In the genomic region with DNA sequence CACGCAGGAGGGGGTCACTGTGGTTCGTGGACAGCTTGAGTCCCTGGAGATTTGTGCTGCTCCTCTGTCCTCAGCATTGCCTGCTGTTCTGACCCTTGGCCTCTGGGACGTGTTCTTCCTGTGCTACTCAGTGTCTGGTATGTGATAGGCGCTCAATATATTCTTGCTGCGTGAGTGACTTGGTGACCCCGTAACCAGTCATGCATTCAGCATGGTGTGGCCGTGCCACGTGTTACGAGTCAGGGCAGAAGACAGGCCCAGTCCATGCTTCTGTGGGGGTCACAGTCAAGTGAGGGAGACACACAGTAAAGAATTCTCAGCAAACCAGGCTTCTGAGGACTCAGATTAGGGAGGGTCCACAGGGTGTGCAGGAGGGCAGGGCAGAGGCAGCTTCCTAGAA, we compare ENCODE assay signal across 12 cellular contexts. TPM values are rescaled to one million over a fixed set of nuclear protein-coding genes. Genes with fewer than 3 reads are reported as not detected.
DNase-seq lines count a peak whose midpoint lies in the region; ATAC-seq, FAIRE-seq and TF ChIP-seq lines count a peak whose summit lies in the region.
"Had no signal": no experiment of that assay in that cellular context is flagged by ENCODE, and none has a peak within 500 bp of the region (broad histone marks: within the 10 kb centered on the region; RNA-seq: fewer than 3 reads in every experiment).

No MANE protein-coding gene starts in this region.

- H3K9me3 ChIP-seq in Caco-2 = no peaks in the 10 kb centered on the region
- no peaks in the 10 kb centered on the region for H3K9me3 ChIP-seq in GM12878 (replicated peaks; ENCODE audit: control insufficient read depth, insufficient read depth, low read length)

- no peak for TF ChIP-seq POLR2A in GM12878 (IDR thresholded peaks at IDR 0.05; ENCODE audit: low read depth, low read length)

- H3K4me1 Mint-ChIP-seq in Caco-2 (ENCODE audit: low read depth, unreplicated experiment) = peaks cover 29% of the 10 kb centered on the region
- H3K4me1 Mint-ChIP-seq in effector memory CD8-positive, alpha-beta T cell (ENCODE audit: low read depth in 2 of 2) = peaks cover 70 to 72% of the 10 kb centered on the region in 2 donors

- TF ChIP-seq RAD21 in GM12878 (IDR thresholded peaks at IDR 0.05; ENCODE audit: insufficient read depth, low read depth, low read length) = no peak

- H3K9me3 Mint-ChIP-seq in Caco-2 (ENCODE audit: unreplicated experiment) = no peaks in the 10 kb centered on the region
- no peaks in the 10 kb centered on the region for H3K9me3 Mint-ChIP-seq in effector memory CD8-positive, alpha-beta T cell

- H4K20me1 ChIP-seq in GM12878 (ENCODE audit: control insufficient read depth, insufficient read depth) = peaks cover 6% of the 10 kb centered on the region

- TF ChIP-seq CTCF in Caco-2 (IDR thresholded peaks at IDR 0.05; ENCODE audit: insufficient read depth in 1 of 2, low read depth in 1 of 2, low read length in 1 of 2, severe bottlenecking in 1 of 2, unreplicated experiment in 1 of 2) (no peak), GM12878 (IDR thresholded peaks at IDR 0.05 in 2 of 3, conservative IDR thresholded peaks at IDR 0.05 in 1 of 3; ENCODE audit: control insufficient read depth in 2 of 3, extremely low read depth in 1 of 3, insufficient read depth in 1 of 3, low read depth in 3 of 3, low read length in 3 of 3) (no peak)

- CTCF ChIA-PET in Caco-2 (lab: Charles Lee) = no interaction called here
- CTCF ChIA-PET in GM12878 (lab: Yijun Ruan, JAX) = interaction anchor here (3.0 kb wide), 1 partner anchor 8 kb away, joined by 12 read pairs; the partner anchor contains the start of gene PPP1R37

- no TSS peak for BruUV-seq in Caco-2 (replicated peaks; lab: Mats Ljungman, UMichigan)
- TSS peak; percentile 39 for BruUV-seq in GM12878 (replicated peaks; lab: Mats Ljungman, UMichigan)

- H3K4me3 ChIP-seq in Caco-2 (ENCODE audit: low read depth, low read length) (no peak overlapping the region), GM12878 (no peak overlapping the region)
- H3K4me3 ChIP-seq: PC-9 had no signal

- TF ChIP-seq EP300 in GM12878 (IDR thresholded peaks at IDR 0.05; ENCODE audit: borderline replicate concordance in 1 of 2, control insufficient read depth in 1 of 2, low read depth in 2 of 2, low read length in 2 of 2) = no peak

- no peak for ATAC-seq in GM12878
- ATAC-seq in HG03378 (IDR thresholded peaks at IDR 0.05; ENCODE audit: unreplicated experiment) = no peak
- no peak for ATAC-seq in effector memory CD8-positive, alpha-beta T cell (replicated peaks)

- no peaks in the 10 kb centered on the region for H3K36me3 Mint-ChIP-seq in Caco-2 (ENCODE audit: insufficient read depth, unreplicated experiment)
- no peaks in the 10 kb centered on the region for H3K36me3 Mint-ChIP-seq in effector memory CD8-positive, alpha-beta T cell (ENCODE audit: insufficient read depth)

- in situ Hi-C loops in GM12878 (cut with MboI) = no loop called here

- H3K79me2 ChIP-seq in GM12878 (ENCODE audit: control insufficient read depth, insufficient read depth, low read length) = peaks cover 76% of the 10 kb centered on the region

- POLR2A ChIA-PET in Caco-2 (lab: Charles Lee) (no interaction called here), GM12878 (lab: Charles Lee) (no interaction called here)

- no peak overlapping the region for H3K27ac ChIP-seq in GM12878 (ENCODE audit: control insufficient read depth, insufficient read depth)
- H3K27ac ChIP-seq: PC-9 had no signal

- peak overlapping the region; percentile 29 for H3K27ac Mint-ChIP-seq in Caco-2 (ENCODE audit: unreplicated experiment)
- H3K27ac Mint-ChIP-seq in effector memory CD8-positive, alpha-beta T cell = no peak overlapping the region

- H3K4me1 ChIP-seq in Caco-2 = peaks cover 44% of the 10 kb centered on the region
- peaks cover 21% of the 10 kb centered on the region for H3K4me1 ChIP-seq in GM12878 (ENCODE audit: control insufficient read depth, insufficient read depth, low read length)

- no peaks in the 10 kb centered on the region for H3K27me3 ChIP-seq in Caco-2 (replicated peaks; ENCODE audit: control insufficient read depth, insufficient read depth, low read length)
- H3K27me3 ChIP-seq in GM12878 (replicated peaks in 1 of 2; ENCODE audit: control insufficient read depth in 2 of 2, insufficient read depth in 2 of 2, low read length in 1 of 2) = no peaks in the 10 kb centered on the region

- H3K9ac ChIP-seq in GM12878 (ENCODE audit: control insufficient read depth, insufficient read depth, low read length) = no peak overlapping the region

- no peak overlapping the region for H3K4me3 Mint-ChIP-seq in Caco-2 (ENCODE audit: unreplicated experiment)
- H3K4me3 Mint-ChIP-seq in effector memory CD8-positive, alpha-beta T cell = peak overlapping the region in 1 of 2 donors; percentile 0

- DNase-seq in Caco-2 (no peak), GM12878 (ENCODE audit: low read depth, low spot score) (no peak), mucosa of gallbladder (ENCODE audit: low spot score) (peak; percentile 83)
- no peak for DNase-seq in effector memory CD8-positive, alpha-beta T cell
- no peak for DNase-seq in stimulated activated CD4-positive, alpha-beta T cell treated with anti-CD3 and anti-CD28 coated beads, Interleukin-2, amount 100 ng/mL, for 24 hours
- DNase-seq: effector CD8-positive, alpha-beta T cell; NCI-H1930; PC-9; posterior cingulate gyrus had no signal

- RAD21 ChIA-PET in GM12878 (lab: Charles Lee; ENCODE audit: unreplicated experiment) = no interaction called here

- intact Hi-C loops in Caco-2 (cut with micrococcal nuclease; ENCODE audit: unreplicated experiment) (no loop called here), GM12878 (cut with micrococcal nuclease; ENCODE audit: unreplicated experiment) (no loop called here)

- no peaks in the 10 kb centered on the region for H3K27me3 Mint-ChIP-seq in Caco-2 (ENCODE audit: insufficient read depth, unreplicated experiment)
- H3K27me3 Mint-ChIP-seq in effector memory CD8-positive, alpha-beta T cell = no peaks in the 10 kb centered on the region

- H3K36me3 ChIP-seq in Caco-2 (ENCODE audit: control insufficient read depth, insufficient read depth, low read length) (no peaks in the 10 kb centered on the region), GM12878 (ENCODE audit: control insufficient read depth in 2 of 2, insufficient read depth in 2 of 2, low read length in 1 of 2) (peaks cover 2 to 17% of the 10 kb centered on the region in 2 experiments; a peak in 3 of 4 replicates)

- no peak for FAIRE-seq in GM12878 (lab: Jason Lieb, UNC)
- FAIRE-seq: islet of Langerhans had no signal

- H3K4me2 ChIP-seq in GM12878 (ENCODE audit: control insufficient read depth, insufficient read depth) = no peak overlapping the region
- H3K4me2 ChIP-seq: PC-9 had no signal

- SMC1A ChIA-PET in GM12878 (lab: Charles Lee; ENCODE audit: uncharacterized antibody, unreplicated experiment) = interaction anchor here (0.8 to 1.0 kb wide), 3 partner anchors 9 to 37 kb away, joined by 3 to 4 read pairs (median 3); no protein-coding TSS in a partner anchor

- H2AFZ ChIP-seq in GM12878 (ENCODE audit: control insufficient read depth, low read depth, low read length) = no peak overlapping the region
- H2AFZ ChIP-seq: PC-9 had no signal

- WGBS in GM12878 (ENCODE audit: insufficient coverage, insufficient replicate concordance, low lambda C conversion rate, missing lambda C conversion rate) = 71% methylated on average over 9 of the region's 9 CpGs

RNA-seq across cellular contexts. Expression of gene PPP1R37, which starts 7.8 kb away (rescaled TPM):
- 42.1 and 47.7 TPM in 2 replicates for total RNA-seq in Caco-2 (2022)
- total RNA-seq in GM12878 (2013; cell fraction: nucleolus; rRNA removed) = 40.0 and 40.4 TPM in 2 replicates
- total RNA-seq in GM12878 (2014; rRNA removed) = 18.3 and 21.3 TPM in 2 replicates
- 4.0 and 5.1 TPM in 2 replicates for total RNA-seq in GM12878 (2014; rRNA removed; fragmentation: Illumina TruSeq; extraction: Trizol)
- 15.8 and 20.9 TPM in 2 replicates for total RNA-seq in GM12878 (2021)
- polyA plus RNA-seq in GM12878 (2011; ENCODE audit: low read depth) = 2.2 TPM
- polyA plus RNA-seq in GM12878 (2011; rRNA removed) = 5.5 and 9.5 TPM in 2 replicates
- polyA plus RNA-seq in GM12878 (2011; cell fraction: cytosol; rRNA removed) = 10.6 and 16.8 TPM in 2 replicates
- 80.7 and 84.7 TPM in 2 replicates for polyA plus RNA-seq in GM12878 (2011; cell fraction: nucleus; rRNA removed)
- polyA plus RNA-seq in GM12878 (2012) = 9.0 and 17.0 TPM in 2 replicates
- polyA plus RNA-seq in GM12878 (2014; fragmentation: Illumina TruSeq; extraction: Trizol) = 0.63 and 1.9 TPM in 2 replicates
- under 1 TPM in 1 of 2 experiments, not detected in 1; 0.09 TPM for polyA plus RNA-seq in GM12878 (2014; fragmentation: Nextera tagmentation; extraction: Ambion mirVana)
- polyA plus RNA-seq in GM12878 (2014; rRNA removed) = 17.5 and 20.7 TPM in 2 replicates
- polyA plus RNA-seq in GM12878 (2016; fragmentation: Nextera tagmentation; extraction: Ambion mirVana) = 1 to 10 TPM; 2.2 to 4.1 TPM
- polyA minus RNA-seq in GM12878 (2011; rRNA and poly(A)+ RNA removed) = 5.9 and 11.1 TPM in 2 replicates
- 4.5 and 8.8 TPM in 2 replicates for polyA minus RNA-seq in GM12878 (2011; cell fraction: cytosol; rRNA and poly(A)+ RNA removed)
- 12.8 and 20.3 TPM in 2 replicates for polyA minus RNA-seq in GM12878 (2011; cell fraction: nucleus; rRNA and poly(A)+ RNA removed)
- total RNA-seq in mucosa of gallbladder = 83.4 TPM

RNA-seq across cellular contexts. Expression of gene GEMIN7, which starts 21.7 kb away (rescaled TPM):
- total RNA-seq in Caco-2 (2022) (45.8 and 49.3 TPM in 2 replicates), GM12878 (2014; rRNA removed) (36.9 and 44.8 TPM in 2 replicates), GM12878 (2014; rRNA removed; fragmentation: Illumina TruSeq; extraction: Trizol) (25.2 and 26.5 TPM in 2 replicates), GM12878 (2021) (42.4 and 45.0 TPM in 2 replicates), mucosa of gallbladder (25.2 TPM)
- total RNA-seq in GM12878 (2013; cell fraction: nucleolus; rRNA removed) = 29.8 and 32.3 TPM in 2 replicates
- polyA plus RNA-seq in GM12878 (2011; ENCODE audit: low read depth) = 50.7 TPM
- polyA plus RNA-seq in GM12878 (2011; rRNA removed) (27.5 and 43.3 TPM in 2 replicates), GM12878 (2014; fragmentation: Illumina TruSeq; extraction: Trizol) (11.7 and 21.1 TPM in 2 replicates), GM12878 (2014; fragmentation: Nextera tagmentation; extraction: Ambion mirVana) (10 to 100 TPM; 51.6 to 55.3 TPM), GM12878 (2014; rRNA removed) (43.9 and 48.5 TPM in 2 replicates), GM12878 (2016; fragmentation: Nextera tagmentation; extraction: Ambion mirVana) (10 to 100 TPM; 75.5 to 76.7 TPM)
- polyA plus RNA-seq in GM12878 (2011; cell fraction: cytosol; rRNA removed) = 75.3 and 80.0 TPM in 2 replicates
- polyA plus RNA-seq in GM12878 (2011; cell fraction: nucleus; rRNA removed) = 104 and 138 TPM in 2 replicates
- polyA plus RNA-seq in GM12878 (2012) = 42.3 and 52.6 TPM in 2 replicates
- polyA minus RNA-seq in GM12878 (2011; rRNA and poly(A)+ RNA removed) = 12.9 and 37.6 TPM in 2 replicates
- 13.3 and 22.1 TPM in 2 replicates for polyA minus RNA-seq in GM12878 (2011; cell fraction: cytosol; rRNA and poly(A)+ RNA removed)
- 12.8 and 21.5 TPM in 2 replicates for polyA minus RNA-seq in GM12878 (2011; cell fraction: nucleus; rRNA and poly(A)+ RNA removed)

RNA-seq across cellular contexts. Expression of gene ZNF296, which starts 24.5 kb away (rescaled TPM):
- total RNA-seq in Caco-2 (2022) (8.4 and 9.4 TPM in 2 replicates), GM12878 (2014; rRNA removed) (2.0 and 3.5 TPM in 2 replicates), GM12878 (2014; rRNA removed; fragmentation: Illumina TruSeq; extraction: Trizol) (0.83 and 0.98 TPM in 2 replicates), GM12878 (2021) (21.3 and 23.5 TPM in 2 replicates), mucosa of gallbladder (2.3 TPM)
- 5.5 and 7.7 TPM in 2 replicates for total RNA-seq in GM12878 (2013; cell fraction: nucleolus; rRNA removed)
- polyA plus RNA-seq in GM12878 (2011; ENCODE audit: low read depth) = 3.8 TPM
- polyA plus RNA-seq in GM12878 (2011; rRNA removed) (0.24 and 0.92 TPM in 2 replicates), GM12878 (2014; fragmentation: Illumina TruSeq; extraction: Trizol) (0.53 TPM in 1 of 2 replicates, not detected in the other), GM12878 (2014; fragmentation: Nextera tagmentation; extraction: Ambion mirVana) (under 1 TPM in 1 of 2 experiments, not detected in 1; 0.44 TPM), GM12878 (2014; rRNA removed) (7.5 and 11.8 TPM in 2 replicates), GM12878 (2016; fragmentation: Nextera tagmentation; extraction: Ambion mirVana) (10 to 100 TPM; 21.9 to 23.6 TPM)
- 2.8 and 2.9 TPM in 2 replicates for polyA plus RNA-seq in GM12878 (2011; cell fraction: cytosol; rRNA removed)
- 8.0 and 12.0 TPM in 2 replicates for polyA plus RNA-seq in GM12878 (2011; cell fraction: nucleus; rRNA removed)
- 12.1 and 14.3 TPM in 2 replicates for polyA plus RNA-seq in GM12878 (2012)
- polyA minus RNA-seq in GM12878 (2011; rRNA and poly(A)+ RNA removed) = 0.66 and 4.7 TPM in 2 replicates
- polyA minus RNA-seq in GM12878 (2011; cell fraction: cytosol; rRNA and poly(A)+ RNA removed) = 7.4 and 9.8 TPM in 2 replicates
- polyA minus RNA-seq in GM12878 (2011; cell fraction: nucleus; rRNA and poly(A)+ RNA removed) = 3.3 and 9.2 TPM in 2 replicates
- total RNA-seq: HT1080 had no signal

RNA-seq across cellular contexts. Expression of gene NKPD1, which starts 60.0 kb away (rescaled TPM):
- total RNA-seq in Caco-2 (2022) (2.4 and 2.9 TPM in 2 replicates), GM12878 (2014; rRNA removed) (0.05 and 0.06 TPM in 2 replicates), GM12878 (2014; rRNA removed; fragmentation: Illumina TruSeq; extraction: Trizol) (not detected in 2 replicates), GM12878 (2021) (0.05 and 0.13 TPM in 2 replicates), mucosa of gallbladder (0.52 TPM)
- total RNA-seq in GM12878 (2013; cell fraction: nucleolus; rRNA removed) = 1.4 and 1.6 TPM in 2 replicates
- not detected for polyA plus RNA-seq in GM12878 (2011; ENCODE audit: low read depth)
- polyA plus RNA-seq in GM12878 (2011; rRNA removed) (not detected in 2 replicates), GM12878 (2014; fragmentation: Illumina TruSeq; extraction: Trizol) (not detected in 2 replicates), GM12878 (2014; fragmentation: Nextera tagmentation; extraction: Ambion mirVana) (not detected), GM12878 (2014; rRNA removed) (0.04 and 0.18 TPM in 2 replicates), GM12878 (2016; fragmentation: Nextera tagmentation; extraction: Ambion mirVana) (not detected)
- polyA plus RNA-seq in GM12878 (2011; cell fraction: cytosol; rRNA removed) = 0.03 TPM in 1 of 2 replicates, not detected in the other
- polyA plus RNA-seq in GM12878 (2011; cell fraction: nucleus; rRNA removed) = 0.28 and 0.37 TPM in 2 replicates
- polyA plus RNA-seq in GM12878 (2012) = 0.14 and 0.17 TPM in 2 replicates
- polyA minus RNA-seq in GM12878 (2011; rRNA and poly(A)+ RNA removed) = 0.05 TPM in 1 of 2 replicates, not detected in the other
- polyA minus RNA-seq in GM12878 (2011; cell fraction: cytosol; rRNA and poly(A)+ RNA removed) = not detected in 2 replicates
- 0.12 TPM in 1 of 2 replicates, not detected in the other for polyA minus RNA-seq in GM12878 (2011; cell fraction: nucleus; rRNA and poly(A)+ RNA removed)
- total RNA-seq: HT1080 had no signal
